Comparison of ENCODE assay signal across 2 cellular contexts in genomic region chr1:55002686-55003085, GRCh38.
A peak's percentile ranks its signal among the peaks of the same experiment; 100 is the strongest.
TF ChIP-seq lines count a peak whose summit lies in the region.

No MANE protein-coding gene starts in this region.

TF ChIP-seq in HEK293, 187 proteins besides CTCF, POLR2A, EP300 and RAD21:
- TF ChIP-seq ZNF513 (tag by site-specific recombination; IDR thresholded peaks at IDR 0.05): peak; percentile 97
- TF ChIP-seq ZNF148 (tag by site-specific recombination; IDR thresholded peaks at IDR 0.05; ENCODE audit: borderline replicate concordance): 0 out of 2 replicates have a peak, but pooled peaks have one; percentile 19
- TF ChIP-seq ZNF776 (tag by site-specific recombination; IDR thresholded peaks at IDR 0.05; ENCODE audit: borderline replicate concordance): no peak
- TF ChIP-seq SALL2 (tag by site-specific recombination; IDR thresholded peaks at IDR 0.05; ENCODE audit: borderline replicate concordance): 0 out of 2 replicates have a peak, but pooled peaks have one; percentile 34

TF ChIP-seq in GM12878, 131 proteins besides CTCF, POLR2A, EP300 and RAD21:
- TF ChIP-seq IKZF1 (conservative IDR thresholded peaks at IDR 0.05) (no peak), TBL1XR1 (IDR thresholded peaks at IDR 0.05; ENCODE audit: low read depth, low read length) (no peak), MYC (IDR thresholded peaks at IDR 0.05; ENCODE audit: insufficient read depth, insufficient read length, insufficient replicate concordance, low read length, severe bottlenecking) (no peak), TCF3 (IDR thresholded peaks at IDR 0.05; ENCODE audit: borderline replicate concordance, insufficient read depth, low read depth, low read length) (no peak), MXI1 (IDR thresholded peaks at IDR 0.05; ENCODE audit: low read depth, low read length) (no peak), ATF3 (IDR thresholded peaks at IDR 0.05; ENCODE audit: borderline replicate concordance, extremely low read depth, low read depth, low read length) (no peak), GATAD2B (conservative IDR thresholded peaks at IDR 0.05; ENCODE audit: low read depth) (no peak), ESRRA (IDR thresholded peaks at IDR 0.05; ENCODE audit: low read length) (no peak), MTA3 (IDR thresholded peaks at IDR 0.05; ENCODE audit: borderline replicate concordance, low read length) (no peak), IRF3 (IDR thresholded peaks at IDR 0.05) (no peak), HDAC6 (IDR thresholded peaks at IDR 0.05; ENCODE audit: unreplicated experiment) (no peak), CHD1 (IDR thresholded peaks at IDR 0.05; ENCODE audit: low read depth, low read length) (no peak), BACH1 (IDR thresholded peaks at IDR 0.05; ENCODE audit: borderline replicate concordance) (no peak), RUNX3 (IDR thresholded peaks at IDR 0.05; ENCODE audit: low read length) (no peak), CBX5 (IDR thresholded peaks at IDR 0.05; ENCODE audit: low read depth) (no peak), MAX (IDR thresholded peaks at IDR 0.05; ENCODE audit: low read depth, low read length) (no peak)
